In the genomic region with DNA sequence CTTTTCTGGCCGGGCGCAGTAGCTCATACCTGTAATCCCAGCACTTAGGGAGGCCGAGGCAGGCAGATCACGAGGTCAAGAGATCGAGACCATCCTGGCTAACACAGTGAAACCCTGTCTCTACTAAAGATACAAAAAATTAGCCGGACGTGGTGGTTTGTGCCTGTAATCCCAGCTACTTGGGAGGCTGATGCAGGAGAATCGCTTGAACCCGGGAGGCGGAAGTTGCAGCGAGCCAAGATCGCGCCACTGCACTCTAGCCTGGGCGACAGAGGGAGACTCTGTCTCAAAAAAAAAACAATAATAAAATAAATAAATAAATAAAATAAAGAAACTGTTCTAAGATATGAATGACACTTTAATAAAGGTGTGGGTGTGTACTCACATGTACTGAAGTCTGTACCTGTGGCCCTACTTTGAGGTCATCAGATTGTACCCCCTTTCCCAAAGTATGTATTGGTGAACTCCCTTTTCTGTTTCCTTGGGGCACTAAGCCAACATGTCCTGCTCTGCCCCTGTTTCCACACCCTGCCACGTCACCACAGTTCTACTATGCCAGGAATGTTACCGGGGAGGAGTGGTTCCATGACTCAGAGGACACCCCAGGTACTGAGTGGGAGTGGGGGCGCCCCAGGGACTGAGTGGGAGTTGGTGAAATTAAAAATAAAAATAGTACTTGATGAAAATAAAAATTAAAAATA, we compare ENCODE assay signal across 1 cellular context.
TF ChIP-seq lines count a peak whose summit lies in the region.

No MANE protein-coding gene starts in this region.

TF ChIP-seq in HCT116, 20 proteins besides CTCF, POLR2A, EP300 and RAD21:
- TF ChIP-seq YY1 (IDR thresholded peaks at IDR 0.05; ENCODE audit: extremely low read depth, insufficient replicate concordance, low read depth, low read length) (peak; percentile 18), POLR2AphosphoS5 (IDR thresholded peaks at IDR 0.05; ENCODE audit: low read depth, low read length) (peak; percentile 57)
